31 cellular contexts compared by ENCODE assay signal in the genomic region with DNA sequence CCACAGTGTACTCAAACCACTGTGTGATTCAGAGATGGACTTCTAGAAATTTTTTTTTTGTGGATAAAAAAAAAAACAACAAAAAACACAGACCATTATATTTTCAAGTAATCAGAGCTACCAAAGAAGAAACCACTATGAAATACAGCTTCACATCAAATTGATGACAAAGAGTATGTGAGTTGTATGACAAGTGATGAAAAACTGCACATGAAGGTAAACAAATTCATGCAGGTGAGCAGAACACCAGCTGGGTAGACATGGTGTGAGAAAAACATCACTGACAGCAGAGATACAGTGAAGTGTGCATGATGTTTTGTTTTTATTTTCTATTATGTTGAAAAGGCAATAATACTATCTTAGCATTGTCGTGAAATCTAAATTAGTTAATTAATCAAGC. TPM values are rescaled to one million over a fixed set of nuclear protein-coding genes. Genes with fewer than 3 reads are reported as not detected.
DNase-seq lines count a peak whose midpoint lies in the region; ATAC-seq and TF ChIP-seq lines count a peak whose summit lies in the region.
"Had no signal": no experiment of that assay in that cellular context is flagged by ENCODE, and none has a peak within 500 bp of the region (broad histone marks: within the 10 kb centered on the region; RNA-seq: fewer than 3 reads in every experiment).

No MANE protein-coding gene starts in this region.

- H3K4me3 Mint-ChIP-seq in activated CD4-positive, alpha-beta T cell treated with anti-CD3 and anti-CD28 coated beads, Interleukin-2, amount 10 ng/mL, durations not matched to agents 24 days and 14 days: no peak overlapping the region
- H3K4me3 Mint-ChIP-seq in CD4-positive, alpha-beta T cell: peak overlapping the region; percentile 26
- no peak overlapping the region for H3K4me3 Mint-ChIP-seq in activated B cell treated with CpG ODN at 0.5 μM for 24 hours
- H3K4me3 Mint-ChIP-seq: dendritic cell treated with granulocyte-macrophage colony-stimulating factor and Interleukin-4, amounts not matched to agents 40 ng/mL and 50 ng/mL, for 4 days; endodermal cell; neural crest cell; stimulated activated memory B cell treated with anti-CD40 and anti-IgM and Interleukin-4, amounts not matched to agents 10 μg/mL and 1 μg/mL and 100 μg/mL, for 72 hours had no signal

- no peaks in the 10 kb centered on the region for H3K36me3 ChIP-seq in KOPT-K1 (ENCODE audit: insufficient read depth, low read length)
- H3K36me3 ChIP-seq: ovary, SJCRH30, upper lobe of right lung had no signal

- H3K9me3 Mint-ChIP-seq in activated CD4-positive, alpha-beta T cell treated with anti-CD3 and anti-CD28 coated beads, Interleukin-2, amount 10 ng/mL, durations not matched to agents 24 days and 14 days: peaks cover 34% of the 10 kb centered on the region
- H3K9me3 Mint-ChIP-seq in CD4-positive, alpha-beta T cell: peaks cover 12% of the 10 kb centered on the region
- H3K9me3 Mint-ChIP-seq in activated B cell treated with CpG ODN at 0.5 μM for 24 hours: peaks cover 3% of the 10 kb centered on the region
- H3K9me3 Mint-ChIP-seq: endodermal cell, neural crest cell had no signal

- no peak for ATAC-seq in CD4-positive, alpha-beta T cell (ENCODE audit: poor library complexity)
- ATAC-seq in activated B cell treated with CpG ODN at 0.5 μM for 24 hours (ENCODE audit: low read depth): no peak
- ATAC-seq: A549; esophagus mucosa; mucosa of descending colon; stimulated activated memory B cell treated with anti-CD40 and anti-IgM and Interleukin-4, amounts not matched to agents 10 μg/mL and 1 μg/mL and 100 μg/mL, for 72 hours; upper lobe of right lung had no signal

- no peak overlapping the region for H3K27ac Mint-ChIP-seq in activated CD4-positive, alpha-beta T cell treated with anti-CD3 and anti-CD28 coated beads, Interleukin-2, amount 10 ng/mL, durations not matched to agents 24 days and 14 days
- H3K27ac Mint-ChIP-seq in CD4-positive, alpha-beta T cell: peak overlapping the region; percentile 83
- H3K27ac Mint-ChIP-seq in activated B cell treated with CpG ODN at 0.5 μM for 24 hours: peak overlapping the region; percentile 19
- H3K27ac Mint-ChIP-seq: dendritic cell treated with granulocyte-macrophage colony-stimulating factor and Interleukin-4, amounts not matched to agents 40 ng/mL and 50 ng/mL, for 4 days; endodermal cell; stimulated activated memory B cell treated with anti-CD40 and anti-IgM and Interleukin-4, amounts not matched to agents 10 μg/mL and 1 μg/mL and 100 μg/mL, for 72 hours had no signal

- H3K4me1 Mint-ChIP-seq in activated CD4-positive, alpha-beta T cell treated with anti-CD3 and anti-CD28 coated beads, Interleukin-2, amount 10 ng/mL, durations not matched to agents 24 days and 14 days: peaks cover 77% of the 10 kb centered on the region
- H3K4me1 Mint-ChIP-seq in CD4-positive, alpha-beta T cell (ENCODE audit: low read depth): peaks cover 90% of the 10 kb centered on the region
- peaks cover 96% of the 10 kb centered on the region for H3K4me1 Mint-ChIP-seq in activated B cell treated with CpG ODN at 0.5 μM for 24 hours
- H3K4me1 Mint-ChIP-seq: endodermal cell, neural crest cell had no signal

- H3K27me3 Mint-ChIP-seq in activated CD4-positive, alpha-beta T cell treated with anti-CD3 and anti-CD28 coated beads, Interleukin-2, amount 10 ng/mL, durations not matched to agents 24 days and 14 days: no peaks in the 10 kb centered on the region
- H3K27me3 Mint-ChIP-seq in CD4-positive, alpha-beta T cell: no peaks in the 10 kb centered on the region
- H3K27me3 Mint-ChIP-seq in activated B cell treated with CpG ODN at 0.5 μM for 24 hours: no peaks in the 10 kb centered on the region
- H3K27me3 Mint-ChIP-seq: CD4-positive, alpha-beta memory T cell; dendritic cell treated with granulocyte-macrophage colony-stimulating factor and Interleukin-4, amounts not matched to agents 40 ng/mL and 50 ng/mL, for 4 days; stimulated activated memory B cell treated with anti-CD40 and anti-IgM and Interleukin-4, amounts not matched to agents 10 μg/mL and 1 μg/mL and 100 μg/mL, for 72 hours had no signal

- intact Hi-C loops in activated CD4-positive, alpha-beta T cell treated with anti-CD3 and anti-CD28 coated beads, Interleukin-2, amount 10 ng/mL, durations not matched to agents 24 days and 14 days (cut with micrococcal nuclease): no loop called here
- intact Hi-C loops in CD4-positive, alpha-beta T cell (cut with DNase I, micrococcal nuclease): no loop called here
- intact Hi-C loops in activated B cell treated with CpG ODN at 0.5 μM for 24 hours (cut with micrococcal nuclease): no loop called here

- peaks cover 28% of the 10 kb centered on the region for H3K36me3 Mint-ChIP-seq in activated CD4-positive, alpha-beta T cell treated with anti-CD3 and anti-CD28 coated beads, Interleukin-2, amount 10 ng/mL, durations not matched to agents 24 days and 14 days (ENCODE audit: low read depth)
- no peaks in the 10 kb centered on the region for H3K36me3 Mint-ChIP-seq in CD4-positive, alpha-beta T cell (ENCODE audit: low read depth)
- no peaks in the 10 kb centered on the region for H3K36me3 Mint-ChIP-seq in activated B cell treated with CpG ODN at 0.5 μM for 24 hours (ENCODE audit: low read depth)

- H3K9me3 ChIP-seq in CD4-positive, alpha-beta T cell (ENCODE audit: control insufficient read depth, low read length): no peaks in the 10 kb centered on the region
- H3K9me3 ChIP-seq in KOPT-K1 (ENCODE audit: insufficient read depth, low read length, poor library complexity, severe bottlenecking): peaks cover 14% of the 10 kb centered on the region
- H3K9me3 ChIP-seq: A549, mucosa of descending colon, ovary, SJCRH30, upper lobe of right lung had no signal

- peak; percentile 49 for DNase-seq in activated CD4-positive, alpha-beta T cell treated with anti-CD3 and anti-CD28 coated beads, Interleukin-2, amount 10 ng/mL, durations not matched to agents 24 days and 14 days
- DNase-seq in activated CD4-positive, alpha-beta T cell treated with anti-CD3 and anti-CD28 coated beads, Interleukin-2, amount 50 U/mL, for 48 hours: no peak
- no peak for DNase-seq in CD4-positive, alpha-beta T cell
- DNase-seq in activated B cell treated with CpG ODN at 0.5 μM for 24 hours (no peak), KG1 (lab: John Stamatoyannopoulos, UW) (no peak), activated gamma-delta T cell (lab: John Stamatoyannopoulos, UW) (no peak)
- no peak for DNase-seq in activated CD8-positive, alpha-beta memory T cell treated with anti-CD3 and anti-CD28 coated beads for 24 hours
- DNase-seq: activated CD4-positive, alpha-beta T cell treated with anti-CD3 and anti-CD28 coated beads, Interleukin-2, amount 50 U/mL, for 4 hours; activated effector memory CD4-positive, alpha-beta T cell treated with Interleukin-2 at 50 U/mL for 16 hours; CD4-positive, alpha-beta memory T cell; central memory CD4-positive, alpha-beta T cell; endodermal cell; H7; mammary epithelial cell; MM.1S; mucosa of descending colon; NCI-H1436; NCI-H2081 treated with DMSO at 0.1 percent for 48 hours; NCI-H226; NCI-H774; ovary; RPMI8226; SJCRH30; upper lobe of right lung had no signal

- H3K27me3 ChIP-seq in CD4-positive, alpha-beta T cell (ENCODE audit: control insufficient read depth, insufficient read depth, low read length): no peaks in the 10 kb centered on the region
- H3K27me3 ChIP-seq: ovary, SJCRH30, upper lobe of right lung had no signal

- TF ChIP-seq CTCF in CD4-positive, alpha-beta T cell (IDR thresholded peaks at IDR 0.05): no peak
- TF ChIP-seq CTCF in activated B cell treated with CpG ODN at 0.5 μM for 24 hours (IDR thresholded peaks at IDR 0.05): no peak

- POLR2A ChIA-PET in CD4-positive, alpha-beta T cell (lab: Charles Lee): interaction anchor here (0.6 to 2.0 kb wide), 11 partner anchors 9 to 74 kb away, joined by 3 to 10 read pairs (median 4); no protein-coding TSS in a partner anchor
- POLR2A ChIA-PET in activated B cell treated with CpG ODN at 0.5 μM for 24 hours (lab: Charles Lee): interaction anchor here (0.7 to 11.9 kb wide), 5 partner anchors 8 to 473 kb away, joined by 3 to 307 read pairs (median 4); no protein-coding TSS in a partner anchor

- CTCF ChIA-PET in CD4-positive, alpha-beta T cell (lab: Charles Lee): interaction anchor here (0.8 kb wide), 1 partner anchor 9 kb away, joined by 4 read pairs; a partner anchor contains a TSS
- CTCF ChIA-PET in activated B cell treated with CpG ODN at 0.5 μM for 24 hours (lab: Charles Lee): interaction anchor here (2.0 kb wide), 1 partner anchor 8 kb away, joined by 10 read pairs; no protein-coding TSS in a partner anchor

- H3K27ac ChIP-seq in CD4-positive, alpha-beta T cell (ENCODE audit: low read depth, low read length): no peak overlapping the region
- H3K27ac ChIP-seq in KOPT-K1 (ENCODE audit: low read depth, low read length, poor library complexity, severe bottlenecking): peak overlapping the region; percentile 39
- H3K27ac ChIP-seq: A549, ovary, SJCRH30, upper lobe of right lung had no signal

RNA-seq across cellular contexts. Expression of a gene that starts 8.0 kb away (rescaled TPM):
- total RNA-seq in activated CD4-positive, alpha-beta T cell treated with anti-CD3 and anti-CD28 coated beads, Interleukin-2, amount 10 ng/mL, durations not matched to agents 24 days and 14 days: 436 and 438 TPM in 2 replicates
- 100 to 1,000 TPM; 661 to 698 TPM for total RNA-seq in CD4-positive, alpha-beta T cell
- 426 and 506 TPM in 2 replicates for total RNA-seq in activated B cell treated with CpG ODN at 0.5 μM for 24 hours
- total RNA-seq: H7, neural crest cell, renal cortical epithelial cell, SJCRH30 had no signal
